15 cellular contexts compared by ENCODE assay signal in genomic region chr13:41639955-41640780, GRCh38.
DNase-seq lines count a peak whose midpoint lies in the region; ATAC-seq and TF ChIP-seq lines count a peak whose summit lies in the region.
"Had no signal": no experiment of that assay in that cellular context is flagged by ENCODE, and none has a peak within 500 bp of the region (broad histone marks: within the 10 kb centered on the region; RNA-seq: fewer than 3 reads in every experiment).

No MANE protein-coding gene starts in this region.

- H3K4me1 Mint-ChIP-seq in nephron, result peaks cover 53% of the 10 kb centered on the region

- intact Hi-C loops in upper lobe of right lung (cut with DNase I), result no loop called here

- no peaks in the 10 kb centered on the region for H3K9me3 ChIP-seq in upper lobe of right lung
- H3K9me3 ChIP-seq: SJCRH30, thoracic aorta had no signal

- H3K4me3 ChIP-seq in fibroblast of pulmonary artery (replicated peaks; ENCODE audit: low read depth, low read length) (no peak overlapping the region), upper lobe of right lung (no peak overlapping the region)
- H3K4me3 ChIP-seq: SJCRH30, thoracic aorta had no signal

- H3K4me1 ChIP-seq in upper lobe of right lung, result peaks cover 36% of the 10 kb centered on the region

- H3K27ac ChIP-seq in upper lobe of right lung, result peak overlapping the region; percentile 61
- H3K27ac ChIP-seq: SJCRH30, WERI-Rb-1 had no signal

- H3K27me3 Mint-ChIP-seq in nephron (ENCODE audit: low read depth), result no peaks in the 10 kb centered on the region
- H3K27me3 Mint-ChIP-seq: effector memory CD8-positive, alpha-beta T cell had no signal

- no peaks in the 10 kb centered on the region for H3K27me3 ChIP-seq in upper lobe of right lung
- H3K27me3 ChIP-seq: SJCRH30 had no signal

- no peak overlapping the region for H3K4me3 Mint-ChIP-seq in nephron
- H3K4me3 Mint-ChIP-seq: effector memory CD8-positive, alpha-beta T cell had no signal

- no peaks in the 10 kb centered on the region for H3K9me3 Mint-ChIP-seq in nephron
- H3K9me3 Mint-ChIP-seq: effector memory CD8-positive, alpha-beta T cell had no signal

- no peaks in the 10 kb centered on the region for H3K36me3 Mint-ChIP-seq in nephron (ENCODE audit: low read depth)

- H3K27ac Mint-ChIP-seq in nephron, result peak overlapping the region; percentile 74 to 81 (median 79)

- H3K36me3 ChIP-seq in upper lobe of right lung, result no peaks in the 10 kb centered on the region
- H3K36me3 ChIP-seq: SJCRH30, thoracic aorta, WERI-Rb-1 had no signal

- DNase-seq in NCI-H1417 (lab: John Stamatoyannopoulos, UW) (peak in 2 of 3 experiments; percentile 5 to 13), NCI-H1417 treated with DMSO at 0.1 percent for 48 hours (lab: John Stamatoyannopoulos, UW) (no peak), fibroblast of pulmonary artery (ENCODE audit: low read depth) (peak; percentile 87), upper lobe of right lung (no peak)
- no peak for DNase-seq in activated CD4-positive, alpha-beta T cell treated with anti-CD3 and anti-CD28 coated beads for 1 hour
- DNase-seq: 8988T; amniotic stem cell; effector memory CD8-positive, alpha-beta T cell; NCI-H82; SJCRH30; WERI-Rb-1 had no signal

- TF ChIP-seq CTCF in fibroblast of pulmonary artery (IDR thresholded peaks at IDR 0.05; ENCODE audit: low read length, missing control alignments) (no peak), nephron (IDR thresholded peaks at IDR 0.05; ENCODE audit: unreplicated experiment in 3 of 3) (no peak), upper lobe of right lung (IDR thresholded peaks at IDR 0.05) (no peak)

- ATAC-seq in upper lobe of right lung (peak; percentile 61), HG03045 (IDR thresholded peaks at IDR 0.05; ENCODE audit: unreplicated experiment) (no peak), HG03521 (IDR thresholded peaks at IDR 0.05; ENCODE audit: unreplicated experiment) (no peak)
- ATAC-seq: effector memory CD8-positive, alpha-beta T cell had no signal

Comparison
In these comparisons a context has a peak if more than half of its experiments do, and no peak if none do; other contexts are left out.
1. DNase-seq: peak in NCI-H1417 (2 of 3) and fibroblast of pulmonary artery (single experiment); none in NCI-H1417 treated with DMSO at 0.1 percent for 48 hours (single experiment), upper lobe of right lung (single experiment) and activated CD4-positive, alpha-beta T cell treated with anti-CD3 and anti-CD28 coated beads for 1 hour (single experiment).